ENCODE assay signal across 8 cellular contexts in genomic region chr7:76437873-76438272, GRCh38. TPM values are rescaled to one million over a fixed set of nuclear protein-coding genes. Genes with fewer than 3 reads are reported as not detected.
A peak's percentile ranks its signal among the peaks of the same experiment; 100 is the strongest.
DNase-seq lines count a peak whose midpoint lies in the region; ATAC-seq and TF ChIP-seq lines count a peak whose summit lies in the region.
"Not testable (repeated sequence)": the region's sequence is repeated elsewhere in the genome, so short reads cannot be mapped to it uniquely, and the experiment has no call there.

No MANE protein-coding gene starts in this region.

- H3K4me1 ChIP-seq in DND-41 (ENCODE audit: insufficient read depth, low read length); GM23248 (ENCODE audit: insufficient read depth); MM.1S (ENCODE audit: low read length); PC-9 (replicated peaks; ENCODE audit: insufficient read depth): not testable (repeated sequence)

- not testable (repeated sequence) for H3K4me3 ChIP-seq in DND-41 (ENCODE audit: low read depth in 1 of 2, low read length in 2 of 2); GM23248; MM.1S (ENCODE audit: low read length); PC-9

- not testable (repeated sequence) for H3K9me2 ChIP-seq in GM23248 (ENCODE audit: insufficient read depth); MM.1S (replicated peaks; ENCODE audit: insufficient read depth, low read length); PC-9 (ENCODE audit: insufficient read depth)

- not testable (repeated sequence) for H3F3A ChIP-seq in GM23248 (ENCODE audit: insufficient read depth); MM.1S (ENCODE audit: insufficient read depth, low read length); PC-9 (ENCODE audit: insufficient read depth, low read depth)

- not testable (repeated sequence) for H3K4me2 ChIP-seq in DND-41 (ENCODE audit: insufficient read depth, low read length); GM23248 (ENCODE audit: unreplicated experiment); MM.1S (ENCODE audit: low read depth, low read length)
- H3K4me2 ChIP-seq in PC-9 = 0 out of 2 replicates have a peak overlapping the region, but pooled peaks have one; percentile 26

- H4K20me1 ChIP-seq in DND-41 (ENCODE audit: insufficient read depth, low read length); GM23248 (ENCODE audit: insufficient read depth); MM.1S (ENCODE audit: insufficient read depth, low read length); PC-9 (ENCODE audit: insufficient read depth): not testable (repeated sequence)

- in situ Hi-C loops in GM23248 (cut with MboI) = not testable (repeated sequence)

- POLR2A ChIA-PET in PC-9 (lab: Charles Lee; ENCODE audit: unreplicated experiment) = not testable (repeated sequence)

- DNase-seq in DND-41 (peak; percentile 77), GM23248 (peak; percentile 89), MM.1S (peak; percentile 73), PC-9 (peak; percentile 81 to 83), activated T-cell treated with anti-CD3 and anti-CD28 coated beads for 48 hours (ENCODE audit: low read depth) (peak; percentile 47), myocyte (ENCODE audit: low read depth) (peak; percentile 95)
- DNase-seq in stimulated activated CD8-positive, alpha-beta memory T cell treated with anti-CD3 and anti-CD28 coated beads, Interleukin-4, amount 100 ng/mL, for 24 hours (ENCODE audit: low read depth) = peak; percentile 15

- CTCF ChIA-PET in PC-9 (lab: Charles Lee) = not testable (repeated sequence)

- not testable (repeated sequence) for H2AFZ ChIP-seq in DND-41 (ENCODE audit: low read depth, low read length); GM23248; MM.1S (ENCODE audit: low read length); PC-9

- 5 to 9% methylated on average over 1 to 2 of the region's 2 CpGs for WGBS in GM23248 (ENCODE audit: low coverage in 1 of 2, low lambda C conversion rate in 2 of 2, missing lambda C conversion rate in 2 of 2), 2 experiments

- H3K79me2 ChIP-seq in DND-41 (ENCODE audit: insufficient read depth, low read length); GM23248 (ENCODE audit: insufficient read depth); MM.1S (ENCODE audit: low read length); PC-9 (ENCODE audit: low read depth): not testable (repeated sequence)

- BruUV-seq in PC-9 (replicated peaks; lab: Mats Ljungman, UMichigan) = not testable (repeated sequence)

- intact Hi-C loops in PC-9 (cut with micrococcal nuclease; ENCODE audit: unreplicated experiment) = not testable (repeated sequence)

- H3K9me3 ChIP-seq in DND-41 (ENCODE audit: insufficient read depth, low read length, severe bottlenecking); GM23248 (ENCODE audit: low read depth); MM.1S (replicated peaks; ENCODE audit: insufficient read depth, low read length); PC-9 (ENCODE audit: insufficient read depth, low read depth): not testable (repeated sequence)

- not testable (repeated sequence) for H3K9ac ChIP-seq in DND-41 (ENCODE audit: low read depth, low read length); GM23248; MM.1S (ENCODE audit: low read length)

- TF ChIP-seq CTCF in DND-41 (IDR thresholded peaks at IDR 0.05; ENCODE audit: borderline replicate concordance, extremely low read depth, low read length, poor library complexity, severe bottlenecking) (peak; percentile 62), MM.1S (IDR thresholded peaks at IDR 0.05; ENCODE audit: low read length) (peak; percentile 36), PC-9 (conservative IDR thresholded peaks at IDR 0.05) (peak; percentile 70)

- H3K36me3 ChIP-seq in DND-41 (ENCODE audit: insufficient read depth, low read length); GM23248 (ENCODE audit: low read depth); MM.1S (replicated peaks; ENCODE audit: insufficient read depth, low read length); PC-9 (ENCODE audit: low read depth): not testable (repeated sequence)

- H3K27ac ChIP-seq in DND-41 (ENCODE audit: low read length); GM23248; MM.1S (ENCODE audit: low read length): not testable (repeated sequence)
- H3K27ac ChIP-seq in PC-9 = peak overlapping the region; percentile 93

- peak; percentile 88 for ATAC-seq in DND-41 (ENCODE audit: insufficient read depth, low read depth)
- ATAC-seq in esophagus mucosa = peak; percentile 75

- not testable (repeated sequence) for H3K27me3 ChIP-seq in DND-41 (ENCODE audit: insufficient read depth, low read length, poor library complexity); GM23248 (replicated peaks; ENCODE audit: insufficient read depth); MM.1S (replicated peaks; ENCODE audit: insufficient read depth, low read length); PC-9 (ENCODE audit: insufficient read depth, low read depth)

RNA-seq across cellular contexts. Expression of gene ZP3, which starts 13.1 kb away (rescaled TPM):
- total RNA-seq in GM23248 (2014; rRNA removed; shearing (Covaris generic)) = 4.5 and 5.3 TPM in 2 replicates
- polyA plus RNA-seq in GM23248 (2016; fragmentation: Nextera tagmentation; extraction: Ambion mirVana) = 4.9 and 5.6 TPM in 2 replicates
- 14.2 and 20.9 TPM in 2 replicates for total RNA-seq in PC-9 (2021)
- 19.8 TPM for total RNA-seq in esophagus mucosa
- total RNA-seq in myocyte = 1.6 TPM in 1 of 2 replicates, not detected in the other
- polyA plus RNA-seq in myocyte (2012) = 7.7 TPM

RNA-seq across cellular contexts. Expression of gene DTX2, which starts 23.6 kb away (rescaled TPM):
- 3.8 and 4.3 TPM in 2 replicates for total RNA-seq in GM23248 (2014; rRNA removed; shearing (Covaris generic))
- polyA plus RNA-seq in GM23248 (2016; fragmentation: Nextera tagmentation; extraction: Ambion mirVana) = 9.4 and 9.7 TPM in 2 replicates
- total RNA-seq in PC-9 (2021) (100 and 127 TPM in 2 replicates), esophagus mucosa (56.2 TPM), myocyte (14.4 and 21.7 TPM in 2 replicates)
- 25.0 TPM for polyA plus RNA-seq in myocyte (2012)

RNA-seq across cellular contexts. Expression of gene SSC4D, which starts 28.4 kb away (rescaled TPM):
- 0.43 TPM in 1 of 2 replicates, not detected in the other for total RNA-seq in GM23248 (2014; rRNA removed; shearing (Covaris generic))
- polyA plus RNA-seq in GM23248 (2016; fragmentation: Nextera tagmentation; extraction: Ambion mirVana) = 0.66 and 0.85 TPM in 2 replicates
- total RNA-seq in PC-9 (2021) (3.5 and 3.9 TPM in 2 replicates), esophagus mucosa (0.92 TPM), myocyte (0.88 TPM in 1 of 2 replicates, not detected in the other)
- 0.90 TPM for polyA plus RNA-seq in myocyte (2012)

Comparison
In these comparisons a context has a peak if more than half of its experiments do, and no peak if none do; other contexts are left out.
1. DNase-seq: peak in every context shown above with its lines; median percentile 95 in myocyte; 89 in GM23248; 82 in PC-9; 77 in DND-41; 73 in MM.1S; 47 in activated T-cell treated with anti-CD3 and anti-CD28 coated beads for 48 hours; 15 in stimulated activated CD8-positive, alpha-beta memory T cell treated with anti-CD3 and anti-CD28 coated beads, Interleukin-4, amount 100 ng/mL, for 24 hours.